14 cellular contexts compared by ENCODE assay signal in the genomic region with DNA sequence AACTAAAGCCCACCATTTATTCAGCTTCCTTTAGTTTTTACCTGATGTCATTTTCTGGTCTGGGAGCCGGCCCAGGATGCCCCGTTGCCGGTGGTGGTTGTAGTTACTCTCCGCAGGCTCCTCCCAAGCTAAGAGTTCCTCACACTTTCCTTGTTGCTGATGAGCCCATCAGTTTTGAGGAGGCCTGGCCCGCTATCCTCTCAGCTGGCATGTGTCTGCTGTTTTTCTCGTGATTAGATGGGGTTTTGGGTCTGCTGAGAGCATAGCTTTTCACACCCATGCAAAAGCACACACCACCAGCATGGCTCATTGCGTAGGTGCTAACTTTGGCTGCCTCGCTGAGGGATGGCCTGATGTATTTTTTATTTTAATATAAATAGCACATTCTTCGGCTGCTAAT.
A peak's percentile ranks its signal among the peaks of the same experiment; 100 is the strongest.
DNase-seq lines count a peak whose midpoint lies in the region; ATAC-seq and TF ChIP-seq lines count a peak whose summit lies in the region.
"Had no signal": no experiment of that assay in that cellular context is flagged by ENCODE, and none has a peak within 500 bp of the region (broad histone marks: within the 10 kb centered on the region; RNA-seq: fewer than 3 reads in every experiment).

No MANE protein-coding gene starts in this region.

- peak in 1 of 2 donors; percentile 18 for ATAC-seq in CD4-positive, CD25-positive, alpha-beta regulatory T cell (ENCODE audit: low read depth in 2 of 2)
- peak; percentile 52 for ATAC-seq in naive thymus-derived CD4-positive, alpha-beta T cell
- ATAC-seq in GM19463 (IDR thresholded peaks at IDR 0.05; ENCODE audit: unreplicated experiment) (no peak), GM21786 (IDR thresholded peaks at IDR 0.05; ENCODE audit: unreplicated experiment) (no peak)
- ATAC-seq: left colon had no signal

- H3K36me3 ChIP-seq in CD4-positive, CD25-positive, alpha-beta regulatory T cell (ENCODE audit: control insufficient read depth, insufficient read depth, low read length): no peaks in the 10 kb centered on the region
- no peaks in the 10 kb centered on the region for H3K36me3 ChIP-seq in CD8-positive, alpha-beta memory T cell (ENCODE audit: insufficient read depth, low read length)
- no peaks in the 10 kb centered on the region for H3K36me3 ChIP-seq in naive thymus-derived CD4-positive, alpha-beta T cell (ENCODE audit: control insufficient read depth in 2 of 3, insufficient read depth in 3 of 3, low read length in 3 of 3)
- H3K36me3 ChIP-seq in endodermal cell (ENCODE audit: control insufficient read depth, insufficient read depth, low read length): no peaks in the 10 kb centered on the region

- no peaks in the 10 kb centered on the region for H3K4me1 ChIP-seq in CD4-positive, CD25-positive, alpha-beta regulatory T cell (ENCODE audit: control insufficient read depth, insufficient read depth, low read length, poor library complexity, severe bottlenecking)
- no peaks in the 10 kb centered on the region for H3K4me1 ChIP-seq in CD8-positive, alpha-beta memory T cell (ENCODE audit: insufficient read depth, low read length)
- peaks cover 0 to 6% of the 10 kb centered on the region in 2 donors for H3K4me1 ChIP-seq in naive thymus-derived CD4-positive, alpha-beta T cell (ENCODE audit: control insufficient read depth in 2 of 2, insufficient read depth in 2 of 2, low read length in 2 of 2)
- no peaks in the 10 kb centered on the region for H3K4me1 ChIP-seq in endodermal cell (ENCODE audit: control insufficient read depth, insufficient read depth, low read length)

- peak overlapping the region; percentile 74 for H3K4me3 ChIP-seq in CD4-positive, CD25-positive, alpha-beta regulatory T cell (ENCODE audit: low read depth, low read length)
- peak overlapping the region; percentile 68 for H3K4me3 ChIP-seq in CD8-positive, alpha-beta memory T cell (ENCODE audit: low read length)
- H3K4me3 ChIP-seq in naive thymus-derived CD4-positive, alpha-beta T cell (ENCODE audit: low read length): peak overlapping the region; percentile 74
- no peak overlapping the region for H3K4me3 ChIP-seq in endodermal cell (ENCODE audit: low read length)

- peaks cover 3 to 26% (median 7%) of the 10 kb centered on the region in 4 donors for H3K4me1 Mint-ChIP-seq in CD4-positive, CD25-positive, alpha-beta regulatory T cell
- H3K4me1 Mint-ChIP-seq in CD8-positive, alpha-beta memory T cell: peaks cover 19 to 24% (median 23%) of the 10 kb centered on the region in 3 donors
- peaks cover 12% of the 10 kb centered on the region for H3K4me1 Mint-ChIP-seq in activated T-helper 1 cell treated with anti-CD3 and anti-CD28 coated beads, Interleukin-12 subunit alpha, Interleukin-12 subunit beta, Interleukin-2, Interleukin-4 antibody, amounts not matched to agents 30 ng/mL and 10 ng/mL and 1 ng/mL, durations not matched to agents 14 hours and 24 hours and 36 hours (ENCODE audit: low read depth)
- H3K4me1 Mint-ChIP-seq in naive thymus-derived CD4-positive, alpha-beta T cell: peaks cover 0 to 18% (median 16%) of the 10 kb centered on the region in 7 donors
- no peaks in the 10 kb centered on the region for H3K4me1 Mint-ChIP-seq in endodermal cell

- no peak for TF ChIP-seq CTCF in endodermal cell (conservative IDR thresholded peaks at IDR 0.05)

- H3K9me3 ChIP-seq in CD4-positive, CD25-positive, alpha-beta regulatory T cell (ENCODE audit: control insufficient read depth in 2 of 2, low read length in 2 of 2): no peaks in the 10 kb centered on the region
- H3K9me3 ChIP-seq in CD8-positive, alpha-beta memory T cell (ENCODE audit: low read length): no peaks in the 10 kb centered on the region
- no peaks in the 10 kb centered on the region for H3K9me3 ChIP-seq in naive thymus-derived CD4-positive, alpha-beta T cell (ENCODE audit: control insufficient read depth in 2 of 3, low read length in 3 of 3)
- H3K9me3 ChIP-seq in endodermal cell (ENCODE audit: control insufficient read depth, low read length): no peaks in the 10 kb centered on the region

- peaks cover 4% of the 10 kb centered on the region for H3K27me3 Mint-ChIP-seq in CD4-positive, CD25-positive, alpha-beta regulatory T cell
- peaks cover 0 to 2% of the 10 kb centered on the region in 2 donors for H3K27me3 Mint-ChIP-seq in CD8-positive, alpha-beta memory T cell
- no peaks in the 10 kb centered on the region for H3K27me3 Mint-ChIP-seq in activated T-helper 1 cell treated with anti-CD3 and anti-CD28 coated beads, Interleukin-12 subunit alpha, Interleukin-12 subunit beta, Interleukin-2, Interleukin-4 antibody, amounts not matched to agents 30 ng/mL and 10 ng/mL and 1 ng/mL, durations not matched to agents 14 hours and 24 hours and 36 hours (ENCODE audit: insufficient read depth)
- H3K27me3 Mint-ChIP-seq in naive thymus-derived CD4-positive, alpha-beta T cell: no peaks in the 10 kb centered on the region
- H3K27me3 Mint-ChIP-seq in endodermal cell (ENCODE audit: insufficient read depth): peaks cover 29% of the 10 kb centered on the region

- H3K27ac Mint-ChIP-seq in CD4-positive, CD25-positive, alpha-beta regulatory T cell: peak overlapping the region in 2 of 3 donors; percentile 78 to 96
- peak overlapping the region; percentile 47 to 94 (median 86) for H3K27ac Mint-ChIP-seq in CD8-positive, alpha-beta memory T cell
- peak overlapping the region; percentile 46 for H3K27ac Mint-ChIP-seq in activated T-helper 1 cell treated with anti-CD3 and anti-CD28 coated beads, Interleukin-12 subunit alpha, Interleukin-12 subunit beta, Interleukin-2, Interleukin-4 antibody, amounts not matched to agents 30 ng/mL and 10 ng/mL and 1 ng/mL, durations not matched to agents 14 hours and 24 hours and 36 hours
- H3K27ac Mint-ChIP-seq in naive thymus-derived CD4-positive, alpha-beta T cell: peak overlapping the region; percentile 16 to 95 (median 87)
- no peak overlapping the region for H3K27ac Mint-ChIP-seq in endodermal cell

- intact Hi-C loops in activated T-helper 1 cell treated with anti-CD3 and anti-CD28 coated beads, Interleukin-12 subunit alpha, Interleukin-12 subunit beta, Interleukin-2, Interleukin-4 antibody, amounts not matched to agents 30 ng/mL and 10 ng/mL and 1 ng/mL, durations not matched to agents 14 hours and 24 hours and 36 hours (cut with micrococcal nuclease): loop anchor here (1.0 to 2.0 kb wide), 2 partner anchors 64 to 108 kb away; no protein-coding TSS in a partner anchor
- intact Hi-C loops in naive thymus-derived CD4-positive, alpha-beta T cell (cut with micrococcal nuclease): loop anchor here in 1 of 2 donors (2.0 kb wide), 2 partner anchors 64 to 108 kb away; no protein-coding TSS in a partner anchor

- H3K9me3 Mint-ChIP-seq in CD4-positive, CD25-positive, alpha-beta regulatory T cell: peaks cover 0 to 2% (median 0%) of the 10 kb centered on the region in 7 donors
- peaks cover 0 to 6% (median 4%) of the 10 kb centered on the region in 5 donors for H3K9me3 Mint-ChIP-seq in CD8-positive, alpha-beta memory T cell
- peaks cover 4% of the 10 kb centered on the region for H3K9me3 Mint-ChIP-seq in activated T-helper 1 cell treated with anti-CD3 and anti-CD28 coated beads, Interleukin-12 subunit alpha, Interleukin-12 subunit beta, Interleukin-2, Interleukin-4 antibody, amounts not matched to agents 30 ng/mL and 10 ng/mL and 1 ng/mL, durations not matched to agents 14 hours and 24 hours and 36 hours
- peaks cover 0 to 11% (median 4%) of the 10 kb centered on the region in 11 donors for H3K9me3 Mint-ChIP-seq in naive thymus-derived CD4-positive, alpha-beta T cell
- peaks cover 9% of the 10 kb centered on the region for H3K9me3 Mint-ChIP-seq in endodermal cell

- WGBS in endodermal cell (ENCODE audit: insufficient coverage in 1 of 2, insufficient read length in 1 of 2), 2 experiments: 89 to 92% methylated on average over 5 to 8 of the region's 9 CpGs

- peak in 1 of 3 donors; percentile 6 for DNase-seq in CD4-positive, CD25-positive, alpha-beta regulatory T cell
- peak in 1 of 5 donors; percentile 53 for DNase-seq in CD8-positive, alpha-beta memory T cell
- no peak for DNase-seq in activated T-helper 1 cell treated with anti-CD3 and anti-CD28 coated beads, Interleukin-12 subunit alpha, Interleukin-12 subunit beta, Interleukin-2, Interleukin-4 antibody, amounts not matched to agents 30 ng/mL and 10 ng/mL and 1 ng/mL, durations not matched to agents 14 hours and 24 hours and 36 hours (ENCODE audit: low spot score)
- no peak for DNase-seq in naive thymus-derived CD4-positive, alpha-beta T cell
- no peak for DNase-seq in endodermal cell
- DNase-seq: DMS 273 treated with DMSO at 0.1 percent for 48 hours, foreskin fibroblast, KBM-7, left colon, NCI-H2171, NCI-H774, posterior cingulate gyrus had no signal

- peak overlapping the region; percentile 89 to 96 (median 92) for H3K4me3 Mint-ChIP-seq in CD4-positive, CD25-positive, alpha-beta regulatory T cell
- H3K4me3 Mint-ChIP-seq in CD8-positive, alpha-beta memory T cell: peak overlapping the region; percentile 80 to 97 (median 93)
- H3K4me3 Mint-ChIP-seq in activated T-helper 1 cell treated with anti-CD3 and anti-CD28 coated beads, Interleukin-12 subunit alpha, Interleukin-12 subunit beta, Interleukin-2, Interleukin-4 antibody, amounts not matched to agents 30 ng/mL and 10 ng/mL and 1 ng/mL, durations not matched to agents 14 hours and 24 hours and 36 hours: peak overlapping the region; percentile 85
- peak overlapping the region; percentile 81 to 90 (median 87) for H3K4me3 Mint-ChIP-seq in naive thymus-derived CD4-positive, alpha-beta T cell
- no peak overlapping the region for H3K4me3 Mint-ChIP-seq in endodermal cell

- no peaks in the 10 kb centered on the region for H3K27me3 ChIP-seq in CD4-positive, CD25-positive, alpha-beta regulatory T cell (ENCODE audit: control insufficient read depth, insufficient read depth, low read length)
- no peaks in the 10 kb centered on the region for H3K27me3 ChIP-seq in CD8-positive, alpha-beta memory T cell (ENCODE audit: insufficient read depth, low read length, poor library complexity, severe bottlenecking)
- no peaks in the 10 kb centered on the region for H3K27me3 ChIP-seq in naive thymus-derived CD4-positive, alpha-beta T cell (ENCODE audit: control insufficient read depth in 2 of 2, insufficient read depth in 2 of 2, low read length in 2 of 2)
- H3K27me3 ChIP-seq in endodermal cell (ENCODE audit: control insufficient read depth, insufficient read depth, low read length, poor library complexity, severe bottlenecking): no peaks in the 10 kb centered on the region

- no peak overlapping the region for H3K9ac ChIP-seq in endodermal cell (ENCODE audit: extremely low read depth, low read length, poor library complexity, severe bottlenecking)

- POLR2A ChIA-PET in CD8-positive, alpha-beta memory T cell (lab: Charles Lee): interaction anchor here (0.9 to 2.1 kb wide), 2 partner anchors 109 to 398 kb away, joined by 3 to 13 read pairs; a partner anchor contains a TSS
- POLR2A ChIA-PET in naive thymus-derived CD4-positive, alpha-beta T cell (lab: Charles Lee): interaction anchor here (0.6 to 1.6 kb wide), 2 partner anchors 72 to 109 kb away, joined by 3 to 8 read pairs; a partner anchor contains a TSS

- CTCF ChIA-PET in CD8-positive, alpha-beta memory T cell (lab: Charles Lee): no interaction called here
- CTCF ChIA-PET in naive thymus-derived CD4-positive, alpha-beta T cell (lab: Charles Lee): no interaction called here

- H3K36me3 Mint-ChIP-seq in CD4-positive, CD25-positive, alpha-beta regulatory T cell: no peaks in the 10 kb centered on the region
- H3K36me3 Mint-ChIP-seq in CD8-positive, alpha-beta memory T cell: peaks cover 0 to 5% (median 0%) of the 10 kb centered on the region in 3 donors
- H3K36me3 Mint-ChIP-seq in activated T-helper 1 cell treated with anti-CD3 and anti-CD28 coated beads, Interleukin-12 subunit alpha, Interleukin-12 subunit beta, Interleukin-2, Interleukin-4 antibody, amounts not matched to agents 30 ng/mL and 10 ng/mL and 1 ng/mL, durations not matched to agents 14 hours and 24 hours and 36 hours (ENCODE audit: low read depth): peaks cover 2% of the 10 kb centered on the region
- H3K36me3 Mint-ChIP-seq in naive thymus-derived CD4-positive, alpha-beta T cell: peaks cover 0 to 7% (median 0%) of the 10 kb centered on the region in 5 donors
- H3K36me3 Mint-ChIP-seq in endodermal cell (ENCODE audit: low read depth): no peaks in the 10 kb centered on the region

- H3K27ac ChIP-seq in CD4-positive, CD25-positive, alpha-beta regulatory T cell (ENCODE audit: insufficient read depth, low read length, poor library complexity, severe bottlenecking): no peak overlapping the region
- peak overlapping the region; percentile 70 for H3K27ac ChIP-seq in CD8-positive, alpha-beta memory T cell (ENCODE audit: low read depth, low read length)
- H3K27ac ChIP-seq in naive thymus-derived CD4-positive, alpha-beta T cell (ENCODE audit: low read depth, low read length): peak overlapping the region; percentile 64
- no peak overlapping the region for H3K27ac ChIP-seq in endodermal cell (ENCODE audit: low read depth, low read length)

Comparison
In these comparisons a context has a peak if more than half of its experiments do, and no peak if none do; other contexts are left out.
1. H3K27ac ChIP-seq: peak in CD8-positive, alpha-beta memory T cell (single experiment) and naive thymus-derived CD4-positive, alpha-beta T cell (single experiment); none in CD4-positive, CD25-positive, alpha-beta regulatory T cell (single experiment) and endodermal cell (single experiment).